ENCODE assay signal across 9 cellular contexts in genomic region chr13:39415403-39415802, GRCh38.
DNase-seq lines count a peak whose midpoint lies in the region; ATAC-seq and TF ChIP-seq lines count a peak whose summit lies in the region.
"Had no signal": no experiment of that assay in that cellular context is flagged by ENCODE, and none has a peak within 500 bp of the region (broad histone marks: within the 10 kb centered on the region; RNA-seq: fewer than 3 reads in every experiment).

No MANE protein-coding gene starts in this region.

- H3K27ac Mint-ChIP-seq in endodermal cell = no peak overlapping the region

- peak overlapping the region; percentile 32 for H3K27ac ChIP-seq in endodermal cell (ENCODE audit: low read depth, low read length)

- H3K9me3 Mint-ChIP-seq in endodermal cell = no peaks in the 10 kb centered on the region

- H3K4me1 ChIP-seq in endodermal cell (ENCODE audit: control insufficient read depth, insufficient read depth, low read length) = peaks cover 16% of the 10 kb centered on the region

- H3K4me3 ChIP-seq in endodermal cell (ENCODE audit: low read length) = no peak overlapping the region
- H3K4me3 ChIP-seq: mucosa of descending colon had no signal

- peaks cover 9% of the 10 kb centered on the region for H3K27me3 ChIP-seq in endodermal cell (ENCODE audit: control insufficient read depth, insufficient read depth, low read length, poor library complexity, severe bottlenecking)

- WGBS in endodermal cell (ENCODE audit: insufficient coverage in 1 of 2, insufficient read length in 1 of 2), 2 experiments = 79 to 100% methylated on average over 1 to 3 of the region's 3 CpGs

- DNase-seq in GM03348 (ENCODE audit: low spot score) = peak; percentile 40
- peak; percentile 20 for DNase-seq in NCI-H524 treated with DMSO at 0.1 percent for 48 hours (lab: John Stamatoyannopoulos, UW)
- peak; percentile 78 for DNase-seq in endodermal cell
- DNase-seq in myocyte (ENCODE audit: low read depth) = peak; percentile 60
- no peak for DNase-seq in NCI-H2196 (lab: John Stamatoyannopoulos, UW; ENCODE audit: unreplicated experiment)
- DNase-seq in LoVo (ENCODE audit: low spot score) = no peak
- DNase-seq in activated T-cell treated with anti-CD3 and anti-CD28 coated beads, Interleukin-2, amount 50 U/mL, for 1 hour = no peak

- H3K36me3 Mint-ChIP-seq in endodermal cell (ENCODE audit: low read depth) = no peaks in the 10 kb centered on the region

- H3K9ac ChIP-seq in endodermal cell (ENCODE audit: extremely low read depth, low read length, poor library complexity, severe bottlenecking) = no peak overlapping the region

- ATAC-seq in HG02885 (IDR thresholded peaks at IDR 0.05; ENCODE audit: poor library complexity, unreplicated experiment) = no peak
- ATAC-seq: mucosa of descending colon had no signal

- H3K27me3 Mint-ChIP-seq in endodermal cell (ENCODE audit: insufficient read depth) = peaks cover 36% of the 10 kb centered on the region

- H3K36me3 ChIP-seq in endodermal cell (ENCODE audit: control insufficient read depth, insufficient read depth, low read length) = no peaks in the 10 kb centered on the region

- peaks cover 28% of the 10 kb centered on the region for H3K4me1 Mint-ChIP-seq in endodermal cell

- TF ChIP-seq CTCF in endodermal cell (conservative IDR thresholded peaks at IDR 0.05) = peak; percentile 81

- no peaks in the 10 kb centered on the region for H3K9me3 ChIP-seq in endodermal cell (ENCODE audit: control insufficient read depth, low read length)
- H3K9me3 ChIP-seq: mucosa of descending colon had no signal

- no peak overlapping the region for H3K4me3 Mint-ChIP-seq in endodermal cell

Comparison
In these comparisons a context has a peak if more than half of its experiments do, and no peak if none do; other contexts are left out.
1. DNase-seq: peak in GM03348 (single experiment), NCI-H524 treated with DMSO at 0.1 percent for 48 hours (single experiment), endodermal cell (single experiment) and myocyte (single experiment); none in NCI-H2196 (single experiment), LoVo (single experiment) and activated T-cell treated with anti-CD3 and anti-CD28 coated beads, Interleukin-2, amount 50 U/mL, for 1 hour (single experiment).